Comparison of ENCODE assay signal across 24 cellular contexts in the genomic region with DNA sequence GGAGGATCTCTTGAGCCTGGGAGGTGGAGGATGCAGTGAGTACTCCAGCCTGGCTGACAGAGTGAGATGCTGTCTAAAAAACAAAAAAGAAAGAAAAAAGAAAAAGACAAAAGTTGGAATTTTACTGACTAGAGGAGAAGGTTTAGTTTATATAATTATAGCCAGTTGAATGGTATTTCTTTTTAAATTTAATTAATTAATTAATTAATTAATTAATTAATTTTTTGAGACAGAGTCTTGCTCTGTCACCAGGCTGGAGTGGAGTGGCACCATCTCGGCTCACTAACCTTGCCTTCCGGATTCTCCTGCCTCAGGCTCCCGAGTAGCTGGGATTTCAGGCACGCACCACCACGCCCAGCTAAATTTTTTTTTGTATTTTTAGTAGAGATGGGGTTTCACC. TPM values are rescaled to one million over a fixed set of nuclear protein-coding genes. Genes with fewer than 3 reads are reported as not detected.
A peak's percentile ranks its signal among the peaks of the same experiment; 100 is the strongest.
DNase-seq lines count a peak whose midpoint lies in the region; ATAC-seq and TF ChIP-seq lines count a peak whose summit lies in the region.
"Had no signal": no experiment of that assay in that cellular context is flagged by ENCODE, and none has a peak within 500 bp of the region (broad histone marks: within the 10 kb centered on the region; RNA-seq: fewer than 3 reads in every experiment).

No MANE protein-coding gene starts in this region.

- POLR2A ChIA-PET in activated naive CD8-positive, alpha-beta T cell treated with anti-CD3 and anti-CD28 coated beads, Interleukin-2, amount 10 ng/mL, durations not matched to agents 7 days and 5 days (lab: Charles Lee) = interaction anchor here (2.3 kb wide), 1 partner anchor 10 kb away, joined by 11 read pairs; no protein-coding TSS in a partner anchor
- POLR2A ChIA-PET in WTC11 (lab: Charles Lee) = no interaction called here

- DNase-seq in activated naive CD8-positive, alpha-beta T cell treated with anti-CD3 and anti-CD28 coated beads, Interleukin-2, amount 10 ng/mL, durations not matched to agents 7 days and 5 days = no peak
- DNase-seq in activated naive CD8-positive, alpha-beta T cell treated with anti-CD3 and anti-CD28 coated beads, Interleukin-2, amount 50 U/mL, for 24 hours = no peak
- DNase-seq in WTC11 (ENCODE audit: low spot score) = no peak
- no peak for DNase-seq in NCI-H345 (lab: John Stamatoyannopoulos, UW)
- DNase-seq in SHP77 treated with DMSO at 0.1 percent for 48 hours (lab: John Stamatoyannopoulos, UW) = no peak
- DNase-seq: 8988T; ACHN; BE2C; C1 segment of cervical spinal cord; CD4-positive, alpha-beta memory T cell; CD4-positive, CD25-positive, alpha-beta regulatory T cell; CD8-positive, alpha-beta memory T cell; COR-L47; DMS 273 treated with DMSO at 0.1 percent for 48 hours; DMS153; DMS53; DMS79; DND-41; EL; GDM1 had no signal

- peaks cover 20% of the 10 kb centered on the region for H3K4me1 Mint-ChIP-seq in activated naive CD8-positive, alpha-beta T cell treated with anti-CD3 and anti-CD28 coated beads, Interleukin-2, amount 10 ng/mL, durations not matched to agents 7 days and 5 days
- H3K4me1 Mint-ChIP-seq in activated naive CD8-positive, alpha-beta T cell treated with anti-CD3 and anti-CD28 coated beads, Interleukin-2, amount 50 U/mL, for 24 hours = peaks cover 11% of the 10 kb centered on the region
- H3K4me1 Mint-ChIP-seq in WTC11 = peaks cover 6% of the 10 kb centered on the region
- H3K4me1 Mint-ChIP-seq: CD14-positive monocyte; CD4-positive, CD25-positive, alpha-beta regulatory T cell had no signal

- CTCF ChIA-PET in WTC11 (lab: Charles Lee) = no interaction called here

- H3K36me3 Mint-ChIP-seq in activated naive CD8-positive, alpha-beta T cell treated with anti-CD3 and anti-CD28 coated beads, Interleukin-2, amount 10 ng/mL, durations not matched to agents 7 days and 5 days = peaks cover 13% of the 10 kb centered on the region
- no peaks in the 10 kb centered on the region for H3K36me3 Mint-ChIP-seq in activated naive CD8-positive, alpha-beta T cell treated with anti-CD3 and anti-CD28 coated beads, Interleukin-2, amount 50 U/mL, for 24 hours (ENCODE audit: low read depth)
- no peaks in the 10 kb centered on the region for H3K36me3 Mint-ChIP-seq in WTC11
- H3K36me3 Mint-ChIP-seq: CD14-positive monocyte; CD4-positive, CD25-positive, alpha-beta regulatory T cell had no signal

- H3K4me3 Mint-ChIP-seq in activated naive CD8-positive, alpha-beta T cell treated with anti-CD3 and anti-CD28 coated beads, Interleukin-2, amount 10 ng/mL, durations not matched to agents 7 days and 5 days = no peak overlapping the region
- H3K4me3 Mint-ChIP-seq in activated naive CD8-positive, alpha-beta T cell treated with anti-CD3 and anti-CD28 coated beads, Interleukin-2, amount 50 U/mL, for 24 hours = no peak overlapping the region
- no peak overlapping the region for H3K4me3 Mint-ChIP-seq in WTC11
- H3K4me3 Mint-ChIP-seq: CD14-positive monocyte; CD4-positive, alpha-beta memory T cell; CD4-positive, CD25-positive, alpha-beta regulatory T cell; CD8-positive, alpha-beta memory T cell had no signal

- H3K9me3 Mint-ChIP-seq in activated naive CD8-positive, alpha-beta T cell treated with anti-CD3 and anti-CD28 coated beads, Interleukin-2, amount 10 ng/mL, durations not matched to agents 7 days and 5 days = peaks cover 3% of the 10 kb centered on the region
- H3K9me3 Mint-ChIP-seq in activated naive CD8-positive, alpha-beta T cell treated with anti-CD3 and anti-CD28 coated beads, Interleukin-2, amount 50 U/mL, for 24 hours = peaks cover 7% of the 10 kb centered on the region
- H3K9me3 Mint-ChIP-seq in WTC11 = peaks cover 6% of the 10 kb centered on the region

- peaks cover 19% of the 10 kb centered on the region for H3K27me3 Mint-ChIP-seq in activated naive CD8-positive, alpha-beta T cell treated with anti-CD3 and anti-CD28 coated beads, Interleukin-2, amount 10 ng/mL, durations not matched to agents 7 days and 5 days
- H3K27me3 Mint-ChIP-seq in activated naive CD8-positive, alpha-beta T cell treated with anti-CD3 and anti-CD28 coated beads, Interleukin-2, amount 50 U/mL, for 24 hours = peaks cover 24% of the 10 kb centered on the region
- no peaks in the 10 kb centered on the region; the same call in 1 of the 2 replicates for H3K27me3 Mint-ChIP-seq in WTC11 (ENCODE audit: low read depth)

- ATAC-seq in activated naive CD8-positive, alpha-beta T cell treated with anti-CD3 and anti-CD28 coated beads, Interleukin-2, amount 10 ng/mL, durations not matched to agents 7 days and 5 days (ENCODE audit: low read depth) = no peak
- no peak for ATAC-seq in activated naive CD8-positive, alpha-beta T cell treated with anti-CD3 and anti-CD28 coated beads, Interleukin-2, amount 50 U/mL, for 24 hours
- no peak for ATAC-seq in WTC11
- ATAC-seq: GM12878 had no signal

- peak overlapping the region; percentile 30 for H3K27ac Mint-ChIP-seq in activated naive CD8-positive, alpha-beta T cell treated with anti-CD3 and anti-CD28 coated beads, Interleukin-2, amount 10 ng/mL, durations not matched to agents 7 days and 5 days
- H3K27ac Mint-ChIP-seq in activated naive CD8-positive, alpha-beta T cell treated with anti-CD3 and anti-CD28 coated beads, Interleukin-2, amount 50 U/mL, for 24 hours = no peak overlapping the region
- H3K27ac Mint-ChIP-seq in WTC11 = no peak overlapping the region
- H3K27ac Mint-ChIP-seq: CD14-positive monocyte; CD4-positive, alpha-beta memory T cell; CD4-positive, CD25-positive, alpha-beta regulatory T cell; CD8-positive, alpha-beta memory T cell had no signal

- TF ChIP-seq CTCF in WTC11 (IDR thresholded peaks at IDR 0.05) = no peak

TF ChIP-seq in WTC11, 78 proteins besides CTCF, POLR2A, EP300 and RAD21:
- peak; percentile 79 for TF ChIP-seq HMGA2 (CRISPR knock-in tag; IDR thresholded peaks at IDR 0.05)
- no peak for TF ChIP-seq ESRRA (CRISPR knock-in tag; IDR thresholded peaks at IDR 0.05; ENCODE audit: borderline replicate concordance)
TF ChIP-seq in WTC11: peak in this region for 1.

RNA-seq across cellular contexts. Expression of gene DNAH8, which starts 8.7 kb away (rescaled TPM):
- under 1 TPM; 0.06 to 0.11 TPM for total RNA-seq in activated naive CD8-positive, alpha-beta T cell treated with anti-CD3 and anti-CD28 coated beads, Interleukin-2, amount 10 ng/mL, durations not matched to agents 7 days and 5 days
- total RNA-seq in WTC11 (2021) = 0.02 TPM in 1 of 3 replicates, not detected in the others
- total RNA-seq: A673, G401 had no signal

RNA-seq across cellular contexts. Expression of gene GLO1, which starts 20.8 kb away (rescaled TPM):
- 10 to 100 TPM; 88.8 to 90.7 TPM for total RNA-seq in activated naive CD8-positive, alpha-beta T cell treated with anti-CD3 and anti-CD28 coated beads, Interleukin-2, amount 10 ng/mL, durations not matched to agents 7 days and 5 days
- total RNA-seq in WTC11 (2021) = 147 to 164 TPM (median 152 TPM) in 3 replicates
